In genomic region chr3:37862712-37863551, GRCh38 we compare ENCODE assay signal across 8 cellular contexts. TPM values are rescaled to one million over a fixed set of nuclear protein-coding genes. Genes with fewer than 3 reads are reported as not detected.
DNase-seq lines count a peak whose midpoint lies in the region; ATAC-seq and TF ChIP-seq lines count a peak whose summit lies in the region.

No MANE protein-coding gene starts in this region.

- H3K27me3 Mint-ChIP-seq in T-helper 1 cell treated with Interleukin-12 subunit alpha and Interleukin-12 subunit beta and Interleukin-4 antibody, amounts not matched to agents 30 μg/mL and 1 μg/mL, for 36 hours (ENCODE audit: low read depth) = peaks cover 46% of the 10 kb centered on the region
- peaks cover 18% of the 10 kb centered on the region for H3K27me3 Mint-ChIP-seq in activated CD8-positive, alpha-beta T cell treated with anti-CD3 and anti-CD28 coated beads for 36 hours

- peaks cover 0 to 10% (median 0%) of the 10 kb centered on the region in 11 donors for H3K9me3 ChIP-seq in heart right ventricle

- no peaks in the 10 kb centered on the region for H3K36me3 ChIP-seq in heart right ventricle

- intact Hi-C loops in activated CD8-positive, alpha-beta T cell treated with anti-CD3 and anti-CD28 coated beads for 36 hours (cut with micrococcal nuclease) = no loop called here
- intact Hi-C loops in heart right ventricle (cut with DNase I) = loop anchor here in 1 of 10 donors (1.0 kb wide), 1 partner anchor 30 kb away; no protein-coding TSS in a partner anchor

- CTCF ChIA-PET in activated CD8-positive, alpha-beta T cell treated with anti-CD3 and anti-CD28 coated beads for 36 hours (lab: Charles Lee) = interaction anchor here (1.0 to 7.6 kb wide), 3 partner anchors 7 to 105 kb away, joined by 3 to 58 read pairs (median 5); no protein-coding TSS in a partner anchor

- peak overlapping the region; percentile 69 to 92 (median 87) for H3K27ac ChIP-seq in heart right ventricle

- H3K4me1 Mint-ChIP-seq in T-helper 1 cell treated with Interleukin-12 subunit alpha and Interleukin-12 subunit beta and Interleukin-4 antibody, amounts not matched to agents 30 μg/mL and 1 μg/mL, for 36 hours (ENCODE audit: low read depth) = peaks cover 19% of the 10 kb centered on the region
- H3K4me1 Mint-ChIP-seq in activated CD8-positive, alpha-beta T cell treated with anti-CD3 and anti-CD28 coated beads for 36 hours (ENCODE audit: low read depth) = peaks cover 22% of the 10 kb centered on the region

- no peaks in the 10 kb centered on the region for H3K9me3 Mint-ChIP-seq in T-helper 1 cell treated with Interleukin-12 subunit alpha and Interleukin-12 subunit beta and Interleukin-4 antibody, amounts not matched to agents 30 μg/mL and 1 μg/mL, for 36 hours
- H3K9me3 Mint-ChIP-seq in activated CD8-positive, alpha-beta T cell treated with anti-CD3 and anti-CD28 coated beads for 36 hours = no peaks in the 10 kb centered on the region

- POLR2A ChIA-PET in activated CD8-positive, alpha-beta T cell treated with anti-CD3 and anti-CD28 coated beads for 36 hours (lab: Charles Lee) = no interaction called here

- peak overlapping the region; percentile 65 to 83 (median 74) for H3K4me3 ChIP-seq in heart right ventricle

- no peak for DNase-seq in T-helper 1 cell
- no peak for DNase-seq in activated CD8-positive, alpha-beta T cell treated with anti-CD3 and anti-CD28 coated beads for 36 hours
- no peak for DNase-seq in heart right ventricle
- peak; percentile 46 for DNase-seq in putamen (ENCODE audit: low spot score)
- DNase-seq in NCI-H1092 (lab: John Stamatoyannopoulos, UW) = no peak
- DNase-seq in activated gamma-delta T cell (lab: John Stamatoyannopoulos, UW) = no peak
- no peak for DNase-seq in OCI-M1 (lab: John Stamatoyannopoulos, UW)

- WGBS in heart right ventricle, 2 donors = 32 to 43% methylated on average over 10 of the region's 10 CpGs

- no peak for TF ChIP-seq CTCF in activated CD8-positive, alpha-beta T cell treated with anti-CD3 and anti-CD28 coated beads for 36 hours (IDR thresholded peaks at IDR 0.05)
- TF ChIP-seq CTCF in heart right ventricle (IDR thresholded peaks at IDR 0.05) = peak in 1 of 9 donors; percentile 13

- H3K36me3 Mint-ChIP-seq in T-helper 1 cell treated with Interleukin-12 subunit alpha and Interleukin-12 subunit beta and Interleukin-4 antibody, amounts not matched to agents 30 μg/mL and 1 μg/mL, for 36 hours (ENCODE audit: low read depth) = no peaks in the 10 kb centered on the region
- H3K36me3 Mint-ChIP-seq in activated CD8-positive, alpha-beta T cell treated with anti-CD3 and anti-CD28 coated beads for 36 hours (ENCODE audit: low read depth) = no peaks in the 10 kb centered on the region

- peak overlapping the region; percentile 51 for H3K27ac Mint-ChIP-seq in T-helper 1 cell treated with Interleukin-12 subunit alpha and Interleukin-12 subunit beta and Interleukin-4 antibody, amounts not matched to agents 30 μg/mL and 1 μg/mL, for 36 hours
- H3K27ac Mint-ChIP-seq in activated CD8-positive, alpha-beta T cell treated with anti-CD3 and anti-CD28 coated beads for 36 hours = no peak overlapping the region

- peaks cover 10 to 51% (median 44%) of the 10 kb centered on the region in 9 donors for H3K4me1 ChIP-seq in heart right ventricle

- H3K27me3 ChIP-seq in heart right ventricle = no peaks in the 10 kb centered on the region

- ATAC-seq in activated CD8-positive, alpha-beta T cell treated with anti-CD3 and anti-CD28 coated beads for 36 hours = no peak
- ATAC-seq in heart right ventricle = peak in 1 of 8 donors; percentile 50

- peak overlapping the region; percentile 80 for H3K4me3 Mint-ChIP-seq in T-helper 1 cell treated with Interleukin-12 subunit alpha and Interleukin-12 subunit beta and Interleukin-4 antibody, amounts not matched to agents 30 μg/mL and 1 μg/mL, for 36 hours
- H3K4me3 Mint-ChIP-seq in activated CD8-positive, alpha-beta T cell treated with anti-CD3 and anti-CD28 coated beads for 36 hours = peak overlapping the region; percentile 68

RNA-seq across cellular contexts. Expression of gene CTDSPL, which starts 1.3 kb away (rescaled TPM):
- total RNA-seq in activated CD8-positive, alpha-beta T cell treated with anti-CD3 and anti-CD28 coated beads for 36 hours = 1 to 10 TPM; 1.2 to 1.7 TPM
- total RNA-seq in heart right ventricle = 10 to 100 TPM; 27.8 to 51.5 (median 42.0) TPM
- 10 to 100 TPM in 1 of 2 donors, 1 to 10 TPM in 1; 5.4 to 11.3 TPM for polyA plus RNA-seq in heart right ventricle

Comparison
In these comparisons a context has a peak if more than half of its experiments do, and no peak if none do; other contexts are left out.
1. RNA of gene CTDSPL, which starts 1.3 kb away (total RNA-seq): 27.8 to 51.5 TPM in heart right ventricle; 1.2 to 1.7 TPM in activated CD8-positive, alpha-beta T cell treated with anti-CD3 and anti-CD28 coated beads for 36 hours; every median in the first group is over 10 times any median in the second.